Comparison of ENCODE assay signal across 8 cellular contexts in genomic region chrX:103630171-103630511, GRCh38. TPM values are rescaled to one million over a fixed set of nuclear protein-coding genes. Genes with fewer than 3 reads are reported as not detected.
A peak's percentile ranks its signal among the peaks of the same experiment; 100 is the strongest.
DNase-seq lines count a peak whose midpoint lies in the region; ATAC-seq and TF ChIP-seq lines count a peak whose summit lies in the region.

No MANE protein-coding gene starts in this region.

- TF ChIP-seq EP300 in sigmoid colon (IDR thresholded peaks at IDR 0.05), result no peak

- peak; percentile 12 for DNase-seq in SK-N-MC (ENCODE audit: low read depth, low spot score)
- DNase-seq in fibroblast of pulmonary artery (ENCODE audit: low read depth), result no peak
- DNase-seq in sigmoid colon, result no peak
- DNase-seq in DMS153 (lab: John Stamatoyannopoulos, UW), result no peak

- H3K4me1 ChIP-seq in sigmoid colon, result peaks cover 0 to 17% (median 3%) of the 10 kb centered on the region in 4 donors

- H3K4me3 ChIP-seq in SK-N-MC (peak overlapping the region; percentile 84), fibroblast of pulmonary artery (replicated peaks; ENCODE audit: low read depth, low read length) (peak overlapping the region; percentile 66), sigmoid colon (peak overlapping the region; percentile 46 to 65 (median 60))

- H3K27me3 ChIP-seq in sigmoid colon, result no peaks in the 10 kb centered on the region

- H3K9me3 ChIP-seq in SK-N-MC (ENCODE audit: low read depth, low read length) (no peaks in the 10 kb centered on the region), sigmoid colon (no peaks in the 10 kb centered on the region)

- WGBS in sigmoid colon, 2 donors, result 5 to 28% methylated on average over 6 of the region's 6 CpGs

- H3K27ac ChIP-seq in SK-N-MC, result 0 out of 2 replicates have a peak overlapping the region, but pooled peaks have one; percentile 84
- peak overlapping the region; percentile 89 to 95 (median 92) for H3K27ac ChIP-seq in sigmoid colon

- ATAC-seq in GM18511 (IDR thresholded peaks at IDR 0.05; ENCODE audit: unreplicated experiment) (peak; percentile 4), GM21723 (IDR thresholded peaks at IDR 0.05; ENCODE audit: unreplicated experiment) (no peak), GM18520 (IDR thresholded peaks at IDR 0.05; ENCODE audit: unreplicated experiment) (no peak), HG03039 (IDR thresholded peaks at IDR 0.05; ENCODE audit: unreplicated experiment) (no peak)

- TF ChIP-seq CTCF in fibroblast of pulmonary artery (IDR thresholded peaks at IDR 0.05; ENCODE audit: low read length, missing control alignments) (no peak), sigmoid colon (IDR thresholded peaks at IDR 0.05) (peak in 1 of 4 experiments; percentile 25)

- intact Hi-C loops in sigmoid colon (cut with DNase I), result loop anchor here (5.0 kb wide), 1 partner anchor 98 kb away; no protein-coding TSS in a partner anchor

- H3K9ac ChIP-seq in SK-N-MC (ENCODE audit: insufficient read length), result peak overlapping the region; percentile 78

- no peak for TF ChIP-seq POLR2A in sigmoid colon (IDR thresholded peaks at IDR 0.05)

- H3K36me3 ChIP-seq in SK-N-MC (ENCODE audit: insufficient read depth, low read length) (no peaks in the 10 kb centered on the region), sigmoid colon (no peaks in the 10 kb centered on the region)

RNA-seq across cellular contexts. Expression of gene TCEAL1, which starts 1.4 kb away (rescaled TPM):
- total RNA-seq in sigmoid colon, result 100 to 1,000 TPM; 135 to 186 (median 173) TPM
- polyA plus RNA-seq in sigmoid colon, result 10 to 100 TPM; 19.5 to 24.6 (median 20.1) TPM

RNA-seq across cellular contexts. Expression of gene TCEAL3, which starts 22.4 kb away (rescaled TPM):
- 10 to 100 TPM; 55.3 to 68.3 (median 61.4) TPM for total RNA-seq in sigmoid colon
- polyA plus RNA-seq in sigmoid colon, result 10 to 100 TPM; 13.9 to 31.8 (median 17.7) TPM

RNA-seq across cellular contexts. Expression of gene TCEAL4, which starts 44.8 kb away (rescaled TPM):
- total RNA-seq in sigmoid colon, result 100 to 1,000 TPM; 127 to 366 (median 178) TPM
- 100 to 1,000 TPM in 1 of 3 donors, 10 to 100 TPM in 2; 54.8 to 117 (median 62.1) TPM for polyA plus RNA-seq in sigmoid colon

RNA-seq across cellular contexts. Expression of gene MORF4L2, which starts 56.4 kb away (rescaled TPM):
- total RNA-seq in sigmoid colon, result 100 to 1,000 TPM; 171 to 255 (median 215) TPM
- polyA plus RNA-seq in sigmoid colon, result 100 to 1,000 TPM; 180 to 224 (median 219) TPM
